In genomic region chr6:170279977-170280688, GRCh38 we compare ENCODE assay signal across 9 cellular contexts. TPM values are rescaled to one million over a fixed set of nuclear protein-coding genes. Genes with fewer than 3 reads are reported as not detected.
A peak's percentile ranks its signal among the peaks of the same experiment; 100 is the strongest.
DNase-seq lines count a peak whose midpoint lies in the region; ATAC-seq, FAIRE-seq and TF ChIP-seq lines count a peak whose summit lies in the region.
"Had no signal": no experiment of that assay in that cellular context is flagged by ENCODE, and none has a peak within 500 bp of the region (broad histone marks: within the 10 kb centered on the region; RNA-seq: fewer than 3 reads in every experiment).

No MANE protein-coding gene starts in this region.

- no peak overlapping the region for H3K27ac ChIP-seq in ascending aorta
- H3K27ac ChIP-seq in left lung = peak overlapping the region; percentile 51 to 66
- peak overlapping the region; percentile 76 to 82 (median 80) for H3K27ac ChIP-seq in transverse colon

- H3K36me3 ChIP-seq in ascending aorta (no peaks in the 10 kb centered on the region), left lung (peaks cover 0 to 29% of the 10 kb centered on the region in 2 donors), transverse colon (no peaks in the 10 kb centered on the region)

- in situ Hi-C loops in transverse colon (cut with MboI; ENCODE audit: low pct_ligation_motif_present in 1 of 4, low pct_unique_long_range_greater_than_20kb in 1 of 4, low sequenced_read_pairs in 3 of 4) = no loop called here

- TF ChIP-seq EP300 in transverse colon (IDR thresholded peaks at IDR 0.05; ENCODE audit: low read depth) = no peak

- no peak for FAIRE-seq in HTR-8/SVneo (lab: Jason Lieb, UNC)
- FAIRE-seq: TTC549 had no signal

- no peaks in the 10 kb centered on the region for H3K27me3 ChIP-seq in ascending aorta
- H3K27me3 ChIP-seq in left lung = peaks cover 0 to 23% of the 10 kb centered on the region in 2 donors
- no peaks in the 10 kb centered on the region for H3K27me3 ChIP-seq in transverse colon

- 32 to 42% methylated on average over 3 to 27 of the region's 36 CpGs for whole genome bisulfite sequencing in transverse colon (ENCODE audit: low coverage in 1 of 2), 2 donors

- ATAC-seq in HG02759 (IDR thresholded peaks at IDR 0.05; ENCODE audit: unreplicated experiment) = peak; percentile 66
- peak; percentile 90 for ATAC-seq in left lung

- TF ChIP-seq CTCF in ascending aorta (IDR thresholded peaks at IDR 0.05) = no peak
- TF ChIP-seq CTCF in left lung (IDR thresholded peaks at IDR 0.05) = no peak
- no peak for TF ChIP-seq CTCF in transverse colon (IDR thresholded peaks at IDR 0.05)

- intact Hi-C loops in ascending aorta (cut with DNase I) = no loop called here
- intact Hi-C loops in left lung (cut with DNase I) = no loop called here
- intact Hi-C loops in transverse colon (cut with DNase I; ENCODE audit: low total_unique reads) = no loop called here

- H3K9me3 ChIP-seq in ascending aorta (no peaks in the 10 kb centered on the region), left lung (no peaks in the 10 kb centered on the region), transverse colon (no peaks in the 10 kb centered on the region)

- H3K4me1 ChIP-seq in ascending aorta = no peaks in the 10 kb centered on the region
- peaks cover 0 to 14% of the 10 kb centered on the region in 2 donors for H3K4me1 ChIP-seq in left lung
- peaks cover 0 to 42% (median 7%) of the 10 kb centered on the region in 4 donors for H3K4me1 ChIP-seq in transverse colon

- DNase-seq in ELF-1 (ENCODE audit: low read depth, low spot score) = peak; percentile 84
- DNase-seq in NCI-H2196 treated with DMSO at 0.1 percent for 48 hours (lab: John Stamatoyannopoulos, UW; ENCODE audit: unreplicated experiment) = peak; percentile 82
- DNase-seq in ascending aorta (ENCODE audit: low spot score in 2 of 2) = peak in 1 of 2 donors; percentile 64
- peak; percentile 67 to 88 for DNase-seq in left lung
- DNase-seq in transverse colon = peak; percentile 82
- no peak for DNase-seq in GM19238 (ENCODE audit: insufficient read length, low spot score)
- no peak for DNase-seq in HTR-8/SVneo (ENCODE audit: insufficient read length, low spot score)

- H3K4me3 ChIP-seq in ascending aorta (peak overlapping the region; percentile 18 to 61), left lung (peak overlapping the region; percentile 4 to 7), transverse colon (peak overlapping the region in 2 of 4 donors; percentile 24 to 40)

- peak; percentile 61 for TF ChIP-seq POLR2A in transverse colon (IDR thresholded peaks at IDR 0.05)

RNA-seq across cellular contexts. Expression of gene DLL1, which starts 10.7 kb away (rescaled TPM):
- 16.5 TPM for total RNA-seq in ascending aorta
- 10 to 100 TPM in 1 of 2 donors, 1 to 10 TPM in 1; 6.3 to 12.8 TPM for total RNA-seq in left lung
- total RNA-seq in transverse colon = 10 to 100 TPM; 15.0 to 46.2 (median 25.9) TPM

RNA-seq across cellular contexts. Expression of gene FAM120B, which starts 26.4 kb away (rescaled TPM):
- total RNA-seq in ascending aorta (9.9 TPM), left lung (10 to 100 TPM; 26.6 to 27.8 TPM), transverse colon (10 to 100 TPM; 24.7 to 35.9 (median 26.7) TPM)

Comparison
In these comparisons a context has a peak if more than half of its experiments do, and no peak if none do; other contexts are left out.
1. DNase-seq: peak in ELF-1 (single experiment), NCI-H2196 treated with DMSO at 0.1 percent for 48 hours (single experiment), left lung (2 of 2) and transverse colon (single experiment); none in GM19238 (single experiment) and HTR-8/SVneo (single experiment).
2. H3K27ac ChIP-seq: peak in left lung (2 of 2) and transverse colon (4 of 4); none in ascending aorta (0 of 2).